In genomic region chr2:169620509-169620908, GRCh38 we compare ENCODE assay signal across 23 cellular contexts.
"Had no signal": no experiment of that assay in that cellular context is flagged by ENCODE, and none has a peak within 500 bp of the region (broad histone marks: within the 10 kb centered on the region; RNA-seq: fewer than 3 reads in every experiment).

No MANE protein-coding gene starts in this region.

- DNase-seq: hippocampal formation; immature natural killer cell; kidney; left colon; left lung; lower lobe of right lung; mammary epithelial cell; mesenchymal stem cell; naive thymus-derived CD8-positive, alpha-beta T cell; nucleus accumbens; spleen; stimulated activated CD4-positive, alpha-beta T cell treated with anti-CD3 and anti-CD28 coated beads, Interleukin-4, amount 100 ng/mL, for 24 hours; stimulated activated naive CD4-positive, alpha-beta T cell; stomach; testis; thyroid gland; transverse colon; upper lobe of left lung had no signal

- H3K9me3 Mint-ChIP-seq: immature natural killer cell had no signal

- FAIRE-seq: kidney had no signal

- H3K27ac Mint-ChIP-seq: nephron, progenitor cell of endocrine pancreas had no signal

- ATAC-seq: left colon; left lung; lower lobe of right lung; naive thymus-derived CD8-positive, alpha-beta T cell; sciatic nerve; stimulated activated effector memory CD8-positive, alpha-beta T cell treated with anti-CD3 and anti-CD28 coated beads, Interleukin-12 subunit alpha, Interleukin-12 subunit beta, amount 100 ng/mL, for 72 hours had no signal

- H3K4me3 Mint-ChIP-seq: immature natural killer cell; naive thymus-derived CD8-positive, alpha-beta T cell; nephron; neural crest cell; stimulated activated effector memory CD8-positive, alpha-beta T cell treated with anti-CD3 and anti-CD28 coated beads, Interleukin-12 subunit alpha, Interleukin-12 subunit beta, amount 100 ng/mL, for 72 hours had no signal

- H3K4me1 Mint-ChIP-seq: nephron had no signal

- H3K27me3 Mint-ChIP-seq: naive thymus-derived CD8-positive, alpha-beta T cell; progenitor cell of endocrine pancreas had no signal
